Comparison of ENCODE assay signal across 23 cellular contexts in genomic region chr18:49431563-49431962, GRCh38. TPM values are rescaled to one million over a fixed set of nuclear protein-coding genes. Genes with fewer than 3 reads are reported as not detected.
DNase-seq lines count a peak whose midpoint lies in the region; ATAC-seq, FAIRE-seq and TF ChIP-seq lines count a peak whose summit lies in the region.
"Had no signal": no experiment of that assay in that cellular context is flagged by ENCODE, and none has a peak within 500 bp of the region (broad histone marks: within the 10 kb centered on the region; RNA-seq: fewer than 3 reads in every experiment).

No MANE protein-coding gene starts in this region.

- H2BK12ac ChIP-seq in H1 (ENCODE audit: low read depth, low read length), result no peak overlapping the region

- intact Hi-C loops in dorsolateral prefrontal cortex (cut with DNase I), result no loop called here

- POLR2A ChIA-PET in H1 (lab: Charles Lee; ENCODE audit: partially characterized antibody), result no interaction called here

- H3K23ac ChIP-seq in H1 (ENCODE audit: insufficient read length), result no peak overlapping the region

- H2BK20ac ChIP-seq in H1 (ENCODE audit: low read length), result no peak overlapping the region

- CTCF ChIA-PET in H1 (lab: Charles Lee; ENCODE audit: partially characterized antibody), result interaction anchor here (0.6 to 1.3 kb wide), 4 partner anchors 15 to 404 kb away, joined by 3 to 7 read pairs (median 4); no protein-coding TSS in a partner anchor

- peaks cover 0 to 2% (median 0%) of the 10 kb centered on the region in 4 experiments; a peak in 1 of 8 replicates for H3K36me3 ChIP-seq in H1 (ENCODE audit: control insufficient read depth in 2 of 4, insufficient read depth in 4 of 4, low read length in 3 of 4)
- H3K36me3 ChIP-seq: BE2C had no signal

- H3K9ac ChIP-seq in H1 (replicated peaks in 1 of 4; ENCODE audit: extremely low read depth in 1 of 4, low read depth in 3 of 4, low read length in 3 of 4), result no peak overlapping the region; a peak in 1 of 7 replicates
- H3K9ac ChIP-seq: SK-N-SH had no signal

- 80% methylated on average over 4 of the region's 4 CpGs; no CpG with 5 or more reads in 1 of the 2 experiments for WGBS in H1 (ENCODE audit: extremely low coverage in 1 of 2, insufficient coverage in 1 of 2, insufficient read length in 1 of 2, insufficient replicate concordance in 2 of 2, low coverage in 1 of 2, low lambda C conversion rate in 2 of 2, missing lambda C conversion rate in 1 of 2), 2 experiments

- H4K8ac ChIP-seq in H1 (ENCODE audit: extremely low read depth, insufficient read depth, low read length), result no peak overlapping the region

- H3K56ac ChIP-seq in H1 (replicated peaks; ENCODE audit: insufficient read length, low read depth, low read length), result no peak overlapping the region

- no peak overlapping the region for H3K18ac ChIP-seq in H1 (ENCODE audit: extremely low read depth, low read length)

- no peaks in the 10 kb centered on the region for H3K9me3 ChIP-seq in H1 (ENCODE audit: insufficient read depth in 2 of 2, low read depth in 1 of 2, low read length in 1 of 2)
- H3K9me3 ChIP-seq: BE2C, esophagus squamous epithelium, SK-N-SH, transverse colon had no signal

- TF ChIP-seq EP300 in H1 (IDR thresholded peaks at IDR 0.05; ENCODE audit: borderline replicate concordance in 1 of 2, low read depth in 2 of 2, low read length in 2 of 2), result no peak

- no peak overlapping the region for H3K27ac ChIP-seq in H1 (ENCODE audit: low read depth, low read length)
- no peak overlapping the region for H3K27ac ChIP-seq in dorsolateral prefrontal cortex
- H3K27ac ChIP-seq: esophagus squamous epithelium, transverse colon had no signal

- no peak for ATAC-seq in GM18517 (IDR thresholded peaks at IDR 0.05; ENCODE audit: unreplicated experiment)

- no peak for TF ChIP-seq CTCF in H1 (IDR thresholded peaks at IDR 0.05; ENCODE audit: control extremely low read depth in 1 of 3, insufficient read depth in 1 of 3, low read depth in 1 of 3, low read length in 3 of 3)
- TF ChIP-seq CTCF in dorsolateral prefrontal cortex (IDR thresholded peaks at IDR 0.05 in 54 of 56, conservative IDR thresholded peaks at IDR 0.05 in 2 of 56; ENCODE audit: low read depth in 1 of 56, partially characterized antibody in 56 of 56), result no peak

- H2BK5ac ChIP-seq in H1 (ENCODE audit: low read depth, low read length), result no peak overlapping the region

- H3K79me1 ChIP-seq in H1 (ENCODE audit: low read depth, low read length), result peaks cover 2% of the 10 kb centered on the region; the same call in 1 of the 2 replicates

- H3K23me2 ChIP-seq in H1 (ENCODE audit: low read depth, low read length), result no peaks in the 10 kb centered on the region

- H4K20me1 ChIP-seq in H1 (replicated peaks in 1 of 2; ENCODE audit: control insufficient read depth in 1 of 2, insufficient read depth in 2 of 2, low read length in 2 of 2), result no peaks in the 10 kb centered on the region

- H4K91ac ChIP-seq in H1 (replicated peaks; ENCODE audit: insufficient read length, low read length), result no peak overlapping the region

- TF ChIP-seq POLR2A in H1 (IDR thresholded peaks at IDR 0.05; ENCODE audit: control extremely low read depth in 1 of 2, low read depth in 2 of 2, low read length in 2 of 2), result no peak

- no peak for FAIRE-seq in H1 (lab: Jason Lieb, UNC)
- FAIRE-seq: frontal cortex, GM18507 had no signal

- H3K27me3 ChIP-seq in H1 (replicated peaks in 1 of 4; ENCODE audit: control insufficient read depth in 3 of 4, extremely low read depth in 1 of 4, insufficient read depth in 3 of 4, low read length in 3 of 4) (no peaks in the 10 kb centered on the region), dorsolateral prefrontal cortex (no peaks in the 10 kb centered on the region)
- H3K27me3 ChIP-seq: BE2C, esophagus squamous epithelium, transverse colon had no signal

- H3K14ac ChIP-seq in H1 (ENCODE audit: insufficient read length), result no peak overlapping the region

- no peaks in the 10 kb centered on the region for H3K79me2 ChIP-seq in H1 (ENCODE audit: control insufficient read depth in 1 of 2, insufficient read depth in 2 of 2, low read length in 2 of 2)

- H3K4me2 ChIP-seq in H1 (ENCODE audit: insufficient read depth in 1 of 2, low read depth in 2 of 2, low read length in 2 of 2), result no peak overlapping the region
- H3K4me2 ChIP-seq: SK-N-SH had no signal

- TF ChIP-seq RAD21 in H1 (IDR thresholded peaks at IDR 0.05 in 1 of 2, conservative IDR thresholded peaks at IDR 0.05 in 1 of 2; ENCODE audit: low read depth in 2 of 2, low read length in 2 of 2), result no peak

- H2AFZ ChIP-seq in H1 (ENCODE audit: low read length), result no peak overlapping the region

- H3K4me1 ChIP-seq in H1 (replicated peaks in 1 of 4; ENCODE audit: control insufficient read depth in 3 of 4, insufficient read depth in 4 of 4, low read length in 3 of 4), result peaks cover 0 to 4% (median 0%) of the 10 kb centered on the region in 4 experiments; a peak in 2 of 7 replicates
- H3K4me1 ChIP-seq: BE2C, esophagus squamous epithelium, transverse colon had no signal

- no peak overlapping the region for H4K5ac ChIP-seq in H1 (ENCODE audit: insufficient read length, low read depth, low read length)

- no peak overlapping the region; the same call in 1 of the 2 replicates for H2AK5ac ChIP-seq in H1 (ENCODE audit: low read depth, low read length)

- H3K4ac ChIP-seq in H1 (replicated peaks; ENCODE audit: insufficient read length, low read depth, low read length), result peak overlapping the region; percentile 38

- no peak overlapping the region for H2BK120ac ChIP-seq in H1 (replicated peaks; ENCODE audit: low read depth, low read length)

- peak; percentile 20 for DNase-seq in EH (ENCODE audit: low read depth)
- peak; percentile 91 for DNase-seq in LHCN-M2 (ENCODE audit: low read depth)
- DNase-seq in H1 (ENCODE audit: low read depth in 1 of 2, low spot score in 2 of 2), result peak in 1 of 2 experiments; percentile 23
- peak; percentile 87 for DNase-seq in kidney tubule cell (ENCODE audit: low spot score)
- DNase-seq in dorsolateral prefrontal cortex, result no peak
- DNase-seq in activated CD4-positive, alpha-beta T cell treated with anti-CD3 and anti-CD28 coated beads for 4 hours, result no peak
- DNase-seq in NCI-H187 (lab: John Stamatoyannopoulos, UW), result no peak
- DNase-seq: activated effector memory CD4-positive, alpha-beta T cell treated with Interleukin-2 at 50 U/mL for 16 hours; activated T-cell treated with anti-CD3 and anti-CD28 coated beads for 4 hours; anterior cingulate cortex; BE2C; cortex of kidney; esophagus squamous epithelium; NCI-H1436; NCI-H446; NCI-H774; nephron progenitor cell; retina; SK-N-SH; transverse colon had no signal

- no peak overlapping the region for H3K4me3 ChIP-seq in H1 (ENCODE audit: extremely low read depth in 1 of 4, insufficient read depth in 2 of 4, low read depth in 3 of 4, low read length in 4 of 4)
- no peak overlapping the region for H3K4me3 ChIP-seq in dorsolateral prefrontal cortex
- H3K4me3 ChIP-seq: esophagus squamous epithelium, transverse colon had no signal

- H2BK15ac ChIP-seq in H1 (ENCODE audit: low read length), result no peak overlapping the region

TF ChIP-seq in H1, 55 proteins besides CTCF, POLR2A, EP300 and RAD21:
- TF ChIP-seq CBX5 (IDR thresholded peaks at IDR 0.05; ENCODE audit: low read depth, low read length), result no peak
- no peak for TF ChIP-seq SP4 (IDR thresholded peaks at IDR 0.05; ENCODE audit: low read length)
- TF ChIP-seq MAX (IDR thresholded peaks at IDR 0.05), result no peak
- TF ChIP-seq RFX5 (IDR thresholded peaks at IDR 0.05; ENCODE audit: borderline replicate concordance, low read depth, low read length), result no peak
- TF ChIP-seq KDM4A (IDR thresholded peaks at IDR 0.05; ENCODE audit: low read depth, low read length, severe bottlenecking), result no peak
- TF ChIP-seq RXRA (IDR thresholded peaks at IDR 0.05; ENCODE audit: insufficient read depth, low read depth, low read length), result no peak
- TF ChIP-seq GABPA (IDR thresholded peaks at IDR 0.05; ENCODE audit: borderline replicate concordance, insufficient read depth, low read length), result no peak
- TF ChIP-seq RNF2 (IDR thresholded peaks at IDR 0.05; ENCODE audit: borderline replicate concordance, low read depth, low read length, missing control alignments, poor library complexity, severe bottlenecking), result no peak
- TF ChIP-seq TBP (IDR thresholded peaks at IDR 0.05; ENCODE audit: low read depth, low read length), result no peak
- no peak for TF ChIP-seq JUN (IDR thresholded peaks at IDR 0.05; ENCODE audit: low read depth, low read length)

RNA-seq across cellular contexts. Expression of gene DYM, which starts 28.9 kb away (rescaled TPM):
- 30.2 and 40.7 TPM in 2 replicates for total RNA-seq in LHCN-M2 (2014; rRNA removed)
- 16.6 TPM for polyA plus RNA-seq in LHCN-M2 (2012)
- 60.7 and 63.8 TPM in 2 replicates for total RNA-seq in H1 (2021; fragmentation: NEBNext Ultra II Directional; extraction: Animal tissue kit (Norgen Biotek cat#: 25700))
- 25.5 and 32.9 TPM in 2 replicates for polyA plus RNA-seq in H1 (2011; rRNA removed)
- polyA plus RNA-seq in H1 (2011; cell fraction: cytosol; rRNA removed), result 29.7 TPM
- 26.4 TPM for polyA plus RNA-seq in H1 (2011; cell fraction: nucleus; rRNA removed)
- 29.7 to 50.9 TPM (median 34.3 TPM) in 4 replicates for polyA plus RNA-seq in H1 (2012, experiment 1 of 2)
- polyA plus RNA-seq in H1 (2012, experiment 2 of 2), result 4.5 TPM
- polyA plus RNA-seq in H1 (2013, experiment 1 of 2), result 36.2 TPM
- 34.9 TPM for polyA plus RNA-seq in H1 (2013, experiment 2 of 2)
- polyA minus RNA-seq in H1 (2011; rRNA and poly(A)+ RNA removed), result 79.1 and 91.3 TPM in 2 replicates
- 50.1 TPM for polyA minus RNA-seq in H1 (2011; cell fraction: cytosol; rRNA and poly(A)+ RNA removed)
- polyA minus RNA-seq in H1 (2011; cell fraction: nucleus; rRNA and poly(A)+ RNA removed), result 183 TPM
- 100 to 1,000 TPM in 110 of 120 experiments, 10 to 100 TPM in 10; 83.0 to 165 (median 116) TPM for total RNA-seq in dorsolateral prefrontal cortex

RNA-seq across cellular contexts. Expression of gene C18orf32, which starts 55.5 kb away (rescaled TPM):
- total RNA-seq in LHCN-M2 (2014; rRNA removed), result 40.9 and 44.9 TPM in 2 replicates
- 34.8 TPM for polyA plus RNA-seq in LHCN-M2 (2012)
- 20.1 and 22.9 TPM in 2 replicates for total RNA-seq in H1 (2021; fragmentation: NEBNext Ultra II Directional; extraction: Animal tissue kit (Norgen Biotek cat#: 25700))
- polyA plus RNA-seq in H1 (2011; rRNA removed), result 14.9 and 17.3 TPM in 2 replicates
- polyA plus RNA-seq in H1 (2011; cell fraction: cytosol; rRNA removed), result 21.1 TPM
- 11.5 TPM for polyA plus RNA-seq in H1 (2011; cell fraction: nucleus; rRNA removed)
- 5.7 to 9.1 TPM (median 8.2 TPM) in 4 replicates for polyA plus RNA-seq in H1 (2012, experiment 1 of 2)
- 17.5 TPM for polyA plus RNA-seq in H1 (2012, experiment 2 of 2)
- 39.6 TPM for polyA plus RNA-seq in H1 (2013, experiment 1 of 2)
- polyA plus RNA-seq in H1 (2013, experiment 2 of 2), result 42.4 TPM
- polyA minus RNA-seq in H1 (2011; rRNA and poly(A)+ RNA removed), result 1.1 and 1.7 TPM in 2 replicates
- 8.6 TPM for polyA minus RNA-seq in H1 (2011; cell fraction: cytosol; rRNA and poly(A)+ RNA removed)
- 6.0 TPM for polyA minus RNA-seq in H1 (2011; cell fraction: nucleus; rRNA and poly(A)+ RNA removed)
- 100 to 1,000 TPM in 75 of 120 experiments, 10 to 100 TPM in 45; 65.6 to 143 (median 105) TPM for total RNA-seq in dorsolateral prefrontal cortex

Comparison
In these comparisons a context has a peak if more than half of its experiments do, and no peak if none do; other contexts are left out.
1. DNase-seq: peak in EH (single experiment), LHCN-M2 (single experiment) and kidney tubule cell (single experiment); none in dorsolateral prefrontal cortex (0 of 10), activated CD4-positive, alpha-beta T cell treated with anti-CD3 and anti-CD28 coated beads for 4 hours (0 of 2) and NCI-H187 (0 of 2).